In genomic region chr7:134866581-134866980, GRCh38 we compare ENCODE assay signal across 12 cellular contexts.
A peak's percentile ranks its signal among the peaks of the same experiment; 100 is the strongest.
DNase-seq lines count a peak whose midpoint lies in the region; ATAC-seq and TF ChIP-seq lines count a peak whose summit lies in the region.
"Had no signal": no experiment of that assay in that cellular context is flagged by ENCODE, and none has a peak within 500 bp of the region (broad histone marks: within the 10 kb centered on the region; RNA-seq: fewer than 3 reads in every experiment).

No MANE protein-coding gene starts in this region.

- intact Hi-C loops in sigmoid colon (cut with DNase I), result no loop called here

- H3K4me1 ChIP-seq in sigmoid colon, result peaks cover 0 to 99% (median 91%) of the 10 kb centered on the region in 4 donors

- peak; percentile 42 for DNase-seq in GM03348 (ENCODE audit: low spot score)
- DNase-seq in cardiac fibroblast (ENCODE audit: low read depth in 2 of 2), result peak; percentile 57 to 72
- peak; percentile 76 for DNase-seq in iris pigment epithelial cell (ENCODE audit: low read depth)
- DNase-seq in sigmoid colon, result no peak
- no peak for DNase-seq in stimulated activated naive CD8-positive, alpha-beta T cell treated with anti-CD3 and anti-CD28 coated beads, Interleukin-15, amount 100 ng/mL, for 72 hours
- DNase-seq: activated B cell treated with CpG ODN at 0.5 μM for 24 hours; activated naive CD4-positive, alpha-beta T cell treated with anti-CD3 and anti-CD28 coated beads, Interleukin-2, amount 10 ng/mL, durations not matched to agents 7 days and 5 days; CD4-positive, CD25-positive, alpha-beta regulatory T cell; immature natural killer cell had no signal

- H3K27me3 Mint-ChIP-seq in stimulated activated naive CD8-positive, alpha-beta T cell treated with anti-CD3 and anti-CD28 coated beads, Interleukin-15, amount 100 ng/mL, for 72 hours, result no peaks in the 10 kb centered on the region
- H3K27me3 Mint-ChIP-seq: activated naive CD4-positive, alpha-beta T cell treated with anti-CD3 and anti-CD28 coated beads, Interleukin-2, amount 10 ng/mL, durations not matched to agents 7 days and 5 days had no signal

- no peak overlapping the region for H3K4me3 ChIP-seq in cardiac fibroblast (replicated peaks in 1 of 2; ENCODE audit: low read depth in 2 of 2, low read length in 2 of 2)
- H3K4me3 ChIP-seq in sigmoid colon, result peak overlapping the region in 2 of 4 donors; percentile 1 to 3

- no peaks in the 10 kb centered on the region for H3K9me3 Mint-ChIP-seq in stimulated activated naive CD8-positive, alpha-beta T cell treated with anti-CD3 and anti-CD28 coated beads, Interleukin-15, amount 100 ng/mL, for 72 hours
- H3K9me3 Mint-ChIP-seq: activated B cell treated with CpG ODN at 0.5 μM for 24 hours; activated naive CD4-positive, alpha-beta T cell treated with anti-CD3 and anti-CD28 coated beads, Interleukin-2, amount 10 ng/mL, durations not matched to agents 7 days and 5 days; immature natural killer cell had no signal

- TF ChIP-seq EP300 in sigmoid colon (IDR thresholded peaks at IDR 0.05), result no peak

- ATAC-seq in GM21825 (IDR thresholded peaks at IDR 0.05; ENCODE audit: unreplicated experiment) (no peak), HG03354 (IDR thresholded peaks at IDR 0.05; ENCODE audit: poor library complexity, severe bottlenecking, unreplicated experiment) (no peak), GM19395 (IDR thresholded peaks at IDR 0.05; ENCODE audit: unreplicated experiment) (no peak)
- ATAC-seq in stimulated activated naive CD8-positive, alpha-beta T cell treated with anti-CD3 and anti-CD28 coated beads, Interleukin-15, amount 100 ng/mL, for 72 hours, result no peak

- no peak overlapping the region for H3K4me3 Mint-ChIP-seq in stimulated activated naive CD8-positive, alpha-beta T cell treated with anti-CD3 and anti-CD28 coated beads, Interleukin-15, amount 100 ng/mL, for 72 hours
- H3K4me3 Mint-ChIP-seq: activated B cell treated with CpG ODN at 0.5 μM for 24 hours; activated naive CD4-positive, alpha-beta T cell treated with anti-CD3 and anti-CD28 coated beads, Interleukin-2, amount 10 ng/mL, durations not matched to agents 7 days and 5 days; CD4-positive, CD25-positive, alpha-beta regulatory T cell; immature natural killer cell had no signal

- WGBS in sigmoid colon, 2 donors, result 50 to 54% methylated on average over 7 of the region's 7 CpGs

- no peak for TF ChIP-seq POLR2A in sigmoid colon (IDR thresholded peaks at IDR 0.05)

- H3K27ac ChIP-seq in sigmoid colon, result peak overlapping the region; percentile 73 to 88 (median 76)

- H3K9me3 ChIP-seq in sigmoid colon, result no peaks in the 10 kb centered on the region

- H3K4me1 Mint-ChIP-seq in stimulated activated naive CD8-positive, alpha-beta T cell treated with anti-CD3 and anti-CD28 coated beads, Interleukin-15, amount 100 ng/mL, for 72 hours, result peaks cover 38% of the 10 kb centered on the region
- H3K4me1 Mint-ChIP-seq: activated B cell treated with CpG ODN at 0.5 μM for 24 hours had no signal

- peaks cover 9 to 30% (median 12%) of the 10 kb centered on the region in 4 donors for H3K36me3 ChIP-seq in sigmoid colon

- no peaks in the 10 kb centered on the region for H3K27me3 ChIP-seq in sigmoid colon

- no peak for TF ChIP-seq CTCF in cardiac fibroblast (IDR thresholded peaks at IDR 0.05; ENCODE audit: low read depth, low read length)
- no peak for TF ChIP-seq CTCF in sigmoid colon (IDR thresholded peaks at IDR 0.05)

- H3K27ac Mint-ChIP-seq in stimulated activated naive CD8-positive, alpha-beta T cell treated with anti-CD3 and anti-CD28 coated beads, Interleukin-15, amount 100 ng/mL, for 72 hours, result no peak overlapping the region
- H3K27ac Mint-ChIP-seq: activated B cell treated with CpG ODN at 0.5 μM for 24 hours, immature natural killer cell had no signal

Comparison
In these comparisons a context has a peak if more than half of its experiments do, and no peak if none do; other contexts are left out.
1. DNase-seq: peak in GM03348 (single experiment), cardiac fibroblast (2 of 2) and iris pigment epithelial cell (single experiment); none in sigmoid colon (single experiment) and stimulated activated naive CD8-positive, alpha-beta T cell treated with anti-CD3 and anti-CD28 coated beads, Interleukin-15, amount 100 ng/mL, for 72 hours (0 of 2).